In genomic region chr3:189339996-189340395, GRCh38 we compare ENCODE assay signal across 5 cellular contexts.
"Had no signal": no experiment of that assay in that cellular context is flagged by ENCODE, and none has a peak within 500 bp of the region (broad histone marks: within the 10 kb centered on the region; RNA-seq: fewer than 3 reads in every experiment).

No MANE protein-coding gene starts in this region.

- H3K4me3 Mint-ChIP-seq: HFFc6 had no signal

- H2AFZ ChIP-seq: GM23248 had no signal

- H3K27ac ChIP-seq: GM23248 had no signal

- H3K36me3 ChIP-seq: HAP-1 had no signal

- H3K9me3 ChIP-seq: HAP-1 had no signal

- H3K27ac Mint-ChIP-seq: HFFc6 had no signal

- H3K4me1 ChIP-seq: HAP-1 had no signal

- DNase-seq: GM23248, GOT3, HFFc6, IMR-90 had no signal

- H3K9ac ChIP-seq: GM23248 had no signal

- H3K4me3 ChIP-seq: GM23248, HAP-1 had no signal
